Comparison of ENCODE assay signal across 16 cellular contexts in the genomic region with DNA sequence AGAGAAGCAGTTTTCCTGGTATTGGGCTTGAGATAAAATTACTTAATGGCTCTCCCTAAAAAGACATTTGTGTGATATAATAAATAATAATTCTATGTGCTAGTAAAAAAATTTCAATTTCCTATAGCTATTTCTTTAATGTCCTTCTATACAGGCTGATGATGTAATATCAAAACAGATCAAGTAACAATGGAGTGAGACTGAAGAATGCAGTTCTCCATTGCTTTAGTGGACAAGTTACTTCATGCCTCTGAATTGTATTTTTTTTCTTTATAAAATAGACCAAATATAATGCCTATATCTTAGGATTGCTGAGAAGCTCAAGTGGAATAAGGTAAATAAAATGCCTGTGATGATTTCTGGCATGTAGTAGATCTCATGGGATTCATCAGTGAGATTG. TPM values are rescaled to one million over a fixed set of nuclear protein-coding genes. Genes with fewer than 3 reads are reported as not detected.
DNase-seq lines count a peak whose midpoint lies in the region; ATAC-seq and TF ChIP-seq lines count a peak whose summit lies in the region.
"Had no signal": no experiment of that assay in that cellular context is flagged by ENCODE, and none has a peak within 500 bp of the region (broad histone marks: within the 10 kb centered on the region; RNA-seq: fewer than 3 reads in every experiment).

No MANE protein-coding gene starts in this region.

- POLR2A ChIA-PET in RWPE1 (lab: Yijun Ruan, JAX; ENCODE audit: low non-redundant PET), result no interaction called here

- TF ChIP-seq CTCF in heart left ventricle (IDR thresholded peaks at IDR 0.05) (no peak), RWPE1 (conservative IDR thresholded peaks at IDR 0.05; ENCODE audit: low read depth) (no peak), epithelial cell of esophagus (IDR thresholded peaks at IDR 0.05; ENCODE audit: insufficient read depth, low read depth, low read length, missing control alignments) (no peak)

- CTCF ChIA-PET in RWPE1 (lab: Yijun Ruan, JAX), result interaction anchor here (0.5 kb wide), 1 partner anchor 69 kb away, joined by 3 read pairs; no protein-coding TSS in a partner anchor

- H3K36me3 ChIP-seq in heart left ventricle, result no peaks in the 10 kb centered on the region
- H3K36me3 ChIP-seq in skeletal muscle tissue (ENCODE audit: control insufficient read depth in 3 of 3, insufficient read depth in 3 of 3, low read length in 3 of 3), result no peaks in the 10 kb centered on the region
- H3K36me3 ChIP-seq: BLaER1 had no signal

- TF ChIP-seq POLR2A in heart left ventricle (IDR thresholded peaks at IDR 0.05), result no peak

- DNase-seq in heart left ventricle (no peak), Right ventricle myocardium superior (no peak), RWPE1 (ENCODE audit: low spot score) (peak; percentile 30), epithelial cell of esophagus (ENCODE audit: low read depth) (peak; percentile 54), dermis blood vessel endothelial cell (no peak)
- no peak for DNase-seq in activated CD8-positive, alpha-beta memory T cell treated with anti-CD3 and anti-CD28 coated beads for 24 hours
- DNase-seq: 8988T; AML-193; Caco-2; CD8-positive, alpha-beta memory T cell; DND-41; GDM1 had no signal

- H3K27me3 ChIP-seq in heart left ventricle, result no peaks in the 10 kb centered on the region
- peaks cover 0 to 2% (median 0%) of the 10 kb centered on the region in 3 donors for H3K27me3 ChIP-seq in skeletal muscle tissue (ENCODE audit: control insufficient read depth in 3 of 3, insufficient read depth in 3 of 3, low read length in 3 of 3)
- H3K27me3 ChIP-seq: BLaER1 had no signal

- H3K4me3 ChIP-seq in heart left ventricle (no peak overlapping the region), epithelial cell of esophagus (ENCODE audit: low read length) (no peak overlapping the region), skeletal muscle tissue (ENCODE audit: low read length in 3 of 3) (no peak overlapping the region)
- H3K4me3 ChIP-seq: BLaER1 had no signal

- H3K4me1 ChIP-seq in heart left ventricle, result peaks cover 0 to 56% (median 30%) of the 10 kb centered on the region in 12 donors
- peaks cover 18 to 23% (median 18%) of the 10 kb centered on the region in 3 donors for H3K4me1 ChIP-seq in skeletal muscle tissue (ENCODE audit: control insufficient read depth in 3 of 3, insufficient read depth in 3 of 3, low read length in 3 of 3)
- H3K4me1 ChIP-seq: BLaER1, Caco-2 had no signal

- intact Hi-C loops in heart left ventricle (cut with DNase I) (loop anchor here in 1 of 10 donors (10.0 kb wide), 1 partner anchor 89 kb away; no protein-coding TSS in a partner anchor), Right ventricle myocardium superior (cut with DNase I) (no loop called here)

- H3K27ac ChIP-seq in heart left ventricle, result peak overlapping the region; percentile 24 to 86 (median 67)
- no peak overlapping the region for H3K27ac ChIP-seq in RWPE1
- peak overlapping the region; percentile 42 for H3K27ac ChIP-seq in skeletal muscle tissue (ENCODE audit: low read depth, low read length)
- H3K27ac ChIP-seq: BLaER1, HL-60 had no signal

- H3K9me3 ChIP-seq in heart left ventricle (peaks cover 0 to 14% (median 3%) of the 10 kb centered on the region in 12 donors), skeletal muscle tissue (ENCODE audit: control insufficient read depth in 3 of 3, low read length in 3 of 3) (no peaks in the 10 kb centered on the region)
- H3K9me3 ChIP-seq: Caco-2 had no signal

- ATAC-seq in heart left ventricle (no peak), Right ventricle myocardium superior (ENCODE audit: poor library complexity) (no peak)
- ATAC-seq: HCT116 had no signal

- H3K9ac ChIP-seq in skeletal muscle tissue (ENCODE audit: low read depth in 1 of 3, low read length in 3 of 3), result no peak overlapping the region
- H3K9ac ChIP-seq: BLaER1 had no signal

RNA-seq across cellular contexts. Expression of gene NEURL1B, which starts 35.6 kb away (rescaled TPM):
- total RNA-seq in heart left ventricle, result 10 to 100 TPM; 16.1 to 47.1 (median 25.8) TPM
- 10 to 100 TPM; 11.8 to 37.9 TPM for polyA plus RNA-seq in heart left ventricle
- 28.8 TPM for total RNA-seq in Right ventricle myocardium superior
- total RNA-seq in skeletal muscle tissue, result 23.0 TPM
- total RNA-seq in dermis blood vessel endothelial cell, result 6.9 and 26.0 TPM in 2 replicates
- polyA plus RNA-seq: CD8-positive, alpha-beta memory T cell had no signal

Comparison
In these comparisons a context has a peak if more than half of its experiments do, and no peak if none do; other contexts are left out.
1. DNase-seq: peak in RWPE1 (single experiment) and epithelial cell of esophagus (single experiment); none in heart left ventricle (0 of 5), Right ventricle myocardium superior (single experiment), activated CD8-positive, alpha-beta memory T cell treated with anti-CD3 and anti-CD28 coated beads for 24 hours (single experiment) and dermis blood vessel endothelial cell (single experiment).